25 cellular contexts compared by ENCODE assay signal in genomic region chr19:18945297-18945696, GRCh38. TPM values are rescaled to one million over a fixed set of nuclear protein-coding genes. Genes with fewer than 3 reads are reported as not detected.
"Had no signal": no experiment of that assay in that cellular context is flagged by ENCODE, and none has a peak within 500 bp of the region (broad histone marks: within the 10 kb centered on the region; RNA-seq: fewer than 3 reads in every experiment).

No MANE protein-coding gene starts in this region.

- H3K4me3 ChIP-seq: colonic mucosa, esophagus squamous epithelium, heart right ventricle, left lung, mucosa of descending colon, prostate gland, right atrium auricular region, sigmoid colon, testis, tibial nerve, upper lobe of left lung had no signal

- H3K36me3 ChIP-seq: colonic mucosa, esophagus squamous epithelium, heart right ventricle, left lung, prostate gland, right atrium auricular region, sigmoid colon, upper lobe of left lung had no signal

- H3K27ac ChIP-seq: colonic mucosa, esophagus squamous epithelium, heart right ventricle, left lung, prostate gland, right atrium auricular region, sigmoid colon, testis, tibial nerve, upper lobe of left lung had no signal

- H3K9me3 ChIP-seq: colonic mucosa, esophagus squamous epithelium, heart right ventricle, left lung, mucosa of descending colon, prostate gland, right atrium auricular region, sigmoid colon, testis, tibial nerve, upper lobe of left lung had no signal

- H3K27me3 ChIP-seq: heart right ventricle, right atrium auricular region, sigmoid colon, testis, tibial nerve, upper lobe of left lung had no signal

- H3K4me1 ChIP-seq: colonic mucosa, prostate gland, testis had no signal

- ATAC-seq: effector memory CD8-positive, alpha-beta T cell; heart right ventricle; left cardiac atrium; left lung; mucosa of descending colon; natural killer cell treated with Interleukin-12 subunit alpha and Interleukin-12 subunit beta and Interleukin-15 and Interleukin-18, amount 100 ng/mL, for 72 hours; stimulated activated effector memory CD8-positive, alpha-beta T cell treated with anti-CD3 and anti-CD28 coated beads, Interleukin-12 subunit alpha, Interleukin-12 subunit beta, amount 100 ng/mL, for 72 hours; stimulated activated naive CD8-positive, alpha-beta T cell treated with anti-CD3 and anti-CD28 coated beads, Interleukin-15, Interleukin-2, amounts not matched to agents 100 U/mL and 50 U/mL, for 24 hours had no signal

- DNase-seq: colonic mucosa; effector memory CD8-positive, alpha-beta T cell; erythroblast; esophagus squamous epithelium; foreskin melanocyte; glutamatergic neuron; heart right ventricle; hippocampal formation; left cardiac atrium; left lung; mesenchymal stem cell; mucosa of descending colon; naive B cell; sigmoid colon; stimulated activated CD4-positive, alpha-beta T cell treated with anti-CD3 and anti-CD28 coated beads, Interleukin-2, amount 100 ng/mL, for 24 hours; stimulated activated CD4-positive, alpha-beta T cell treated with anti-CD3 and anti-CD28 coated beads, Interleukin-4, amount 100 ng/mL, for 24 hours; stimulated activated naive CD8-positive, alpha-beta T cell treated with anti-CD3 and anti-CD28 coated beads, Interleukin-15, Interleukin-2, amounts not matched to agents 100 U/mL and 50 U/mL, for 24 hours; substantia nigra; testis; upper lobe of left lung had no signal

RNA-seq across cellular contexts. Expression of gene CERS1, which starts 49.3 kb away (rescaled TPM):
- total RNA-seq: natural killer cell treated with Interleukin-12 subunit alpha and Interleukin-12 subunit beta and Interleukin-15 and Interleukin-18, amount 100 ng/mL, for 72 hours had no signal
